8 cellular contexts compared by ENCODE assay signal in genomic region chr13:41222259-41222852, GRCh38. TPM values are rescaled to one million over a fixed set of nuclear protein-coding genes. Genes with fewer than 3 reads are reported as not detected.
DNase-seq lines count a peak whose midpoint lies in the region; ATAC-seq and TF ChIP-seq lines count a peak whose summit lies in the region.

No MANE protein-coding gene starts in this region.

- intact Hi-C loops in head of caudate nucleus (cut with DNase I) = loop anchor here (5.0 kb wide), 1 partner anchor 145 kb away; no protein-coding TSS in a partner anchor

- H3K27ac ChIP-seq in CD4-positive, CD25-positive, alpha-beta regulatory T cell (ENCODE audit: insufficient read depth, low read length, poor library complexity, severe bottlenecking) = no peak overlapping the region
- H3K27ac ChIP-seq in RWPE1 = no peak overlapping the region

- TF ChIP-seq CTCF in RWPE1 (conservative IDR thresholded peaks at IDR 0.05; ENCODE audit: low read depth) = peak; percentile 62

- peaks cover 0 to 4% (median 0%) of the 10 kb centered on the region in 4 donors for H3K4me1 Mint-ChIP-seq in CD4-positive, CD25-positive, alpha-beta regulatory T cell

- H3K36me3 ChIP-seq in CD4-positive, CD25-positive, alpha-beta regulatory T cell (ENCODE audit: control insufficient read depth, insufficient read depth, low read length) = peaks cover 10% of the 10 kb centered on the region

- no peaks in the 10 kb centered on the region for H3K4me1 ChIP-seq in CD4-positive, CD25-positive, alpha-beta regulatory T cell (ENCODE audit: control insufficient read depth, insufficient read depth, low read length, poor library complexity, severe bottlenecking)

- H3K9me3 Mint-ChIP-seq in CD4-positive, CD25-positive, alpha-beta regulatory T cell = no peaks in the 10 kb centered on the region

- H3K27ac Mint-ChIP-seq in CD4-positive, CD25-positive, alpha-beta regulatory T cell = no peak overlapping the region

- no peaks in the 10 kb centered on the region for H3K27me3 Mint-ChIP-seq in CD4-positive, CD25-positive, alpha-beta regulatory T cell

- H3K36me3 Mint-ChIP-seq in CD4-positive, CD25-positive, alpha-beta regulatory T cell = peaks cover 29% of the 10 kb centered on the region

- POLR2A ChIA-PET in RWPE1 (lab: Yijun Ruan, JAX; ENCODE audit: low non-redundant PET) = no interaction called here

- no peaks in the 10 kb centered on the region for H3K9me3 ChIP-seq in CD4-positive, CD25-positive, alpha-beta regulatory T cell (ENCODE audit: control insufficient read depth in 2 of 2, low read length in 2 of 2)

- CTCF ChIA-PET in RWPE1 (lab: Yijun Ruan, JAX) = interaction anchor here (0.6 to 1.5 kb wide), 4 partner anchors 9 to 149 kb away, joined by 3 to 8 read pairs (median 4); no protein-coding TSS in a partner anchor

- no peak overlapping the region for H3K4me3 ChIP-seq in CD4-positive, CD25-positive, alpha-beta regulatory T cell (ENCODE audit: low read depth, low read length)

- no peak overlapping the region for H3K4me3 Mint-ChIP-seq in CD4-positive, CD25-positive, alpha-beta regulatory T cell

- no peaks in the 10 kb centered on the region for H3K27me3 ChIP-seq in CD4-positive, CD25-positive, alpha-beta regulatory T cell (ENCODE audit: control insufficient read depth, insufficient read depth, low read length)

- DNase-seq in CD4-positive, CD25-positive, alpha-beta regulatory T cell = peak; percentile 27 to 70 (median 58)
- DNase-seq in HPDE6-E6E7 (ENCODE audit: extremely low spot score) (peak; percentile 20), RWPE1 (ENCODE audit: low spot score) (peak; percentile 69), head of caudate nucleus (peak in 28 of 42 donors; percentile 10 to 83 (median 50)), putamen (ENCODE audit: low spot score) (peak; percentile 37)
- DNase-seq in activated naive CD4-positive, alpha-beta T cell treated with Interleukin-2 at 50 U/mL for 16 hours = peak; percentile 50

- peak; percentile 79 to 92 for ATAC-seq in CD4-positive, CD25-positive, alpha-beta regulatory T cell (ENCODE audit: low read depth in 2 of 2)
- ATAC-seq in GM18907 (IDR thresholded peaks at IDR 0.05; ENCODE audit: unreplicated experiment) (peak; percentile 68), GM18520 (IDR thresholded peaks at IDR 0.05; ENCODE audit: unreplicated experiment) (no peak)

RNA-seq across cellular contexts. Expression of gene KBTBD7, which starts 28.0 kb away (rescaled TPM):
- total RNA-seq in CD4-positive, CD25-positive, alpha-beta regulatory T cell = 2.3 TPM
- 1 to 10 TPM; 4.7 to 9.9 (median 6.1) TPM for polyA plus RNA-seq in CD4-positive, CD25-positive, alpha-beta regulatory T cell

RNA-seq across cellular contexts. Expression of gene MTRF1, which starts 41.0 kb away (rescaled TPM):
- total RNA-seq in CD4-positive, CD25-positive, alpha-beta regulatory T cell = 22.2 TPM
- 10 to 100 TPM in 3 of 4 donors, 1 to 10 TPM in 1; 7.3 to 14.2 (median 12.3) TPM for polyA plus RNA-seq in CD4-positive, CD25-positive, alpha-beta regulatory T cell
